ENCODE assay signal across 8 cellular contexts in the genomic region with DNA sequence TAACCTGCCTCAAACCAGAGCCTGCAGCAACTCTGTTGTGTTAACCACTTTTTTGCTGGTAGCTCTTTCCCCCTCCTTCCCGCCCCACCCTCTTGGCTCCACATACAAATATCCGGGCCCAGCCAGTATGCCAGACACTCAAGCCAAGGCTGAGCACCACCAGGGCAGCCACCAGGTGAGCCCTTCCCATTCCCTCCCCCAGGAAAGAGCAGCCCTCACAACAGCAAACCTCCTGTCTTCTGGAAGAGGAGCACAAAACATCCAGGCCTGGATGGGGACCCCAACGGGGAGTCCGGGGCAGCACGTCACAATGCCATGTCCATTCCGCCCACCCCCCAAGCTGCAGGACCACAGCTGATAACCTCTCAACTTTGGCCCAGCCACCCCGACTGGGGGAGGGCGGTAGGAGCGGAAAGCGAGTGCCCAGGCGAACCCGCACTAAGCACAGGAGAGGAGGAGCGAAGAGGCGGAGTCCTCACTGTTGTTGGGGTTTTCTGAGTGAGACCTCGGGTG. TPM values are rescaled to one million over a fixed set of nuclear protein-coding genes. Genes with fewer than 3 reads are reported as not detected.
DNase-seq lines count a peak whose midpoint lies in the region; ATAC-seq and TF ChIP-seq lines count a peak whose summit lies in the region.

No MANE protein-coding gene starts in this region.

- H3K4me3 ChIP-seq in RWPE2 (ENCODE audit: severe bottlenecking) = peak overlapping the region; percentile 59
- peak overlapping the region; percentile 87 for H3K4me3 ChIP-seq in left ventricle myocardium inferior

- ATAC-seq in HG02678 (IDR thresholded peaks at IDR 0.05; ENCODE audit: unreplicated experiment) (peak; percentile 30), RWPE2 (ENCODE audit: low read depth) (peak; percentile 8; the same call in 2 of the 3 replicates), sciatic nerve (peak; percentile 37), GM21447 (IDR thresholded peaks at IDR 0.05; ENCODE audit: unreplicated experiment) (no peak)
- peak; percentile 47 to 65 for ATAC-seq in activated naive CD4-positive, alpha-beta T cell treated with anti-CD3 and anti-CD28 coated beads, Interleukin-2, amount 50 U/mL, for 72 hours

- DNase-seq in DMS79 treated with DMSO at 0.1 percent for 48 hours (lab: John Stamatoyannopoulos, UW) (peak; percentile 26), RWPE2 (ENCODE audit: low spot score) (no peak), left ventricle myocardium inferior (peak; percentile 33), sciatic nerve (ENCODE audit: low spot score) (no peak), NCI-H446 (lab: John Stamatoyannopoulos, UW) (no peak)
- DNase-seq in activated naive CD4-positive, alpha-beta T cell treated with anti-CD3 and anti-CD28 coated beads, Interleukin-2, amount 50 U/mL, for 72 hours (ENCODE audit: low spot score in 2 of 2) = peak; percentile 57 to 67

- H3K27ac Mint-ChIP-seq in activated naive CD4-positive, alpha-beta T cell treated with anti-CD3 and anti-CD28 coated beads, Interleukin-2, amount 50 U/mL, for 72 hours = peak overlapping the region; percentile 94 to 96

- peaks cover 17 to 22% of the 10 kb centered on the region in 2 donors for H3K36me3 Mint-ChIP-seq in activated naive CD4-positive, alpha-beta T cell treated with anti-CD3 and anti-CD28 coated beads, Interleukin-2, amount 50 U/mL, for 72 hours

- intact Hi-C loops in left ventricle myocardium inferior (cut with micrococcal nuclease) = no loop called here
- intact Hi-C loops in sciatic nerve (cut with DNase I) = no loop called here

- H3K4me1 ChIP-seq in RWPE2 (ENCODE audit: insufficient read depth, poor library complexity, severe bottlenecking) = peaks cover 19% of the 10 kb centered on the region
- peaks cover 89% of the 10 kb centered on the region for H3K4me1 ChIP-seq in left ventricle myocardium inferior

- H3K27ac ChIP-seq in RWPE2 (ENCODE audit: poor library complexity, severe bottlenecking) (peak overlapping the region; percentile 29), left ventricle myocardium inferior (replicated peaks) (peak overlapping the region; percentile 92)

- peaks cover 20% of the 10 kb centered on the region for H3K36me3 ChIP-seq in RWPE2 (ENCODE audit: low read depth)
- H3K36me3 ChIP-seq in left ventricle myocardium inferior = peaks cover 24% of the 10 kb centered on the region

- H3K27me3 ChIP-seq in RWPE2 (ENCODE audit: insufficient read depth, poor library complexity, severe bottlenecking) (no peaks in the 10 kb centered on the region), left ventricle myocardium inferior (ENCODE audit: low read depth) (no peaks in the 10 kb centered on the region)

- H3K9me3 ChIP-seq in RWPE2 (ENCODE audit: severe bottlenecking) (no peaks in the 10 kb centered on the region), left ventricle myocardium inferior (replicated peaks) (no peaks in the 10 kb centered on the region)

- no peaks in the 10 kb centered on the region for H3K9me3 Mint-ChIP-seq in activated naive CD4-positive, alpha-beta T cell treated with anti-CD3 and anti-CD28 coated beads, Interleukin-2, amount 50 U/mL, for 72 hours

- no peak for TF ChIP-seq CTCF in RWPE2 (IDR thresholded peaks at IDR 0.05; ENCODE audit: poor library complexity, severe bottlenecking)
- no peak for TF ChIP-seq CTCF in left ventricle myocardium inferior (IDR thresholded peaks at IDR 0.05; ENCODE audit: borderline replicate concordance)

RNA-seq across cellular contexts. Expression of a gene that starts 0.8 kb away (rescaled TPM):
- 10 to 100 TPM; 52.6 to 76.6 TPM for total RNA-seq in activated naive CD4-positive, alpha-beta T cell treated with anti-CD3 and anti-CD28 coated beads, Interleukin-2, amount 50 U/mL, for 72 hours
- total RNA-seq in left ventricle myocardium inferior = 44.7 TPM
- total RNA-seq in sciatic nerve = 39.1 TPM

RNA-seq across cellular contexts. Expression of a gene that starts 0.9 kb away (rescaled TPM):
- not detected for total RNA-seq in activated naive CD4-positive, alpha-beta T cell treated with anti-CD3 and anti-CD28 coated beads, Interleukin-2, amount 50 U/mL, for 72 hours
- total RNA-seq in left ventricle myocardium inferior = not detected
- not detected for total RNA-seq in sciatic nerve

RNA-seq across cellular contexts. Expression of a gene that starts 8.2 kb away (rescaled TPM):
- total RNA-seq in activated naive CD4-positive, alpha-beta T cell treated with anti-CD3 and anti-CD28 coated beads, Interleukin-2, amount 50 U/mL, for 72 hours = 10 to 100 TPM; 33.2 to 49.8 TPM
- total RNA-seq in left ventricle myocardium inferior (2.8 TPM), sciatic nerve (15.2 TPM)

RNA-seq across cellular contexts. Expression of a gene that starts 36.2 kb away (rescaled TPM):
- total RNA-seq in activated naive CD4-positive, alpha-beta T cell treated with anti-CD3 and anti-CD28 coated beads, Interleukin-2, amount 50 U/mL, for 72 hours = 1 to 10 TPM in 1 of 2 donors, under 1 TPM in 1; 0.50 to 1.1 TPM
- total RNA-seq in left ventricle myocardium inferior = 0.66 TPM
- total RNA-seq in sciatic nerve = 1.5 TPM

RNA-seq across cellular contexts. Expression of a gene that starts 54.0 kb away (rescaled TPM):
- total RNA-seq in activated naive CD4-positive, alpha-beta T cell treated with anti-CD3 and anti-CD28 coated beads, Interleukin-2, amount 50 U/mL, for 72 hours = 100 to 1,000 TPM in 1 of 2 donors, 10 to 100 TPM in 1; 89.7 to 136 TPM
- total RNA-seq in left ventricle myocardium inferior (86.7 TPM), sciatic nerve (68.7 TPM)

Comparison
In these comparisons a context has a peak if more than half of its experiments do, and no peak if none do; other contexts are left out.
1. DNase-seq: peak in DMS79 treated with DMSO at 0.1 percent for 48 hours (single experiment), activated naive CD4-positive, alpha-beta T cell treated with anti-CD3 and anti-CD28 coated beads, Interleukin-2, amount 50 U/mL, for 72 hours (2 of 2) and left ventricle myocardium inferior (single experiment); none in RWPE2 (single experiment), sciatic nerve (single experiment) and NCI-H446 (0 of 2).